2 cellular contexts compared by ENCODE assay signal in the genomic region with DNA sequence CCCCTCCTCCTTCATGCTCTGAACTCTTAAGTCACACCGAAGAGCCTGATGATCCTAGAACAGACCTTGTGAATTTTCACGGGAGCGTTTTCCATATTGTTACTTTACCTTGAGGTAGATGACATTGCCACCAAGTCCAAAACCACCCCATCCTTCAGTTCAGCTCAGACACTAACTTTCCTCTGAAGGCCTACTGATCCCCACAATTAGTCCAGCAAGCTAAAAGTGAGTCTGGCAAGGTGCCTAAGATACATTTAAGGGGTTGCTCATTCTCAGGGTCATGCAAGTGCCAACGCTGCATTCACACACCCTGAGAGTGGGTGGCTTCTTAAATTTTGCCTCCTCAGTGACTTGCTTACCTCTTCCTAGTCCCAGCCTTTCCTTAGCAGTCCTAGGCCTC.
TF ChIP-seq lines count a peak whose summit lies in the region.

No MANE protein-coding gene starts in this region.

TF ChIP-seq in GM23338, 12 proteins besides CTCF, POLR2A, EP300 and RAD21 (continued from another document):
- TF ChIP-seq, protein P1, sequence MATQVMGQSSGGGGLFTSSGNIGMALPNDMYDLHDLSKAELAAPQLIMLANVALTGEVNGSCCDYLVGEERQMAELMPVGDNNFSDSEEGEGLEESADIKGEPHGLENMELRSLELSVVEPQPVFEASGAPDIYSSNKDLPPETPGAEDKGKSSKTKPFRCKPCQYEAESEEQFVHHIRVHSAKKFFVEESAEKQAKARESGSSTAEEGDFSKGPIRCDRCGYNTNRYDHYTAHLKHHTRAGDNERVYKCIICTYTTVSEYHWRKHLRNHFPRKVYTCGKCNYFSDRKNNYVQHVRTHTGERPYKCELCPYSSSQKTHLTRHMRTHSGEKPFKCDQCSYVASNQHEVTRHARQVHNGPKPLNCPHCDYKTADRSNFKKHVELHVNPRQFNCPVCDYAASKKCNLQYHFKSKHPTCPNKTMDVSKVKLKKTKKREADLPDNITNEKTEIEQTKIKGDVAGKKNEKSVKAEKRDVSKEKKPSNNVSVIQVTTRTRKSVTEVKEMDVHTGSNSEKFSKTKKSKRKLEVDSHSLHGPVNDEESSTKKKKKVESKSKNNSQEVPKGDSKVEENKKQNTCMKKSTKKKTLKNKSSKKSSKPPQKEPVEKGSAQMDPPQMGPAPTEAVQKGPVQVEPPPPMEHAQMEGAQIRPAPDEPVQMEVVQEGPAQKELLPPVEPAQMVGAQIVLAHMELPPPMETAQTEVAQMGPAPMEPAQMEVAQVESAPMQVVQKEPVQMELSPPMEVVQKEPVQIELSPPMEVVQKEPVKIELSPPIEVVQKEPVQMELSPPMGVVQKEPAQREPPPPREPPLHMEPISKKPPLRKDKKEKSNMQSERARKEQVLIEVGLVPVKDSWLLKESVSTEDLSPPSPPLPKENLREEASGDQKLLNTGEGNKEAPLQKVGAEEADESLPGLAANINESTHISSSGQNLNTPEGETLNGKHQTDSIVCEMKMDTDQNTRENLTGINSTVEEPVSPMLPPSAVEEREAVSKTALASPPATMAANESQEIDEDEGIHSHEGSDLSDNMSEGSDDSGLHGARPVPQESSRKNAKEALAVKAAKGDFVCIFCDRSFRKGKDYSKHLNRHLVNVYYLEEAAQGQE (IDR thresholded peaks at IDR 0.05; ENCODE audit: unreplicated experiment) = no peak
- TF ChIP-seq EZH2phosphoT487 (IDR thresholded peaks at IDR 0.05; ENCODE audit: unreplicated experiment) = no peak
- no peak for TF ChIP-seq EZH2 (IDR thresholded peaks at IDR 0.05; ENCODE audit: low read depth, unreplicated experiment)
- TF ChIP-seq, protein P2, sequence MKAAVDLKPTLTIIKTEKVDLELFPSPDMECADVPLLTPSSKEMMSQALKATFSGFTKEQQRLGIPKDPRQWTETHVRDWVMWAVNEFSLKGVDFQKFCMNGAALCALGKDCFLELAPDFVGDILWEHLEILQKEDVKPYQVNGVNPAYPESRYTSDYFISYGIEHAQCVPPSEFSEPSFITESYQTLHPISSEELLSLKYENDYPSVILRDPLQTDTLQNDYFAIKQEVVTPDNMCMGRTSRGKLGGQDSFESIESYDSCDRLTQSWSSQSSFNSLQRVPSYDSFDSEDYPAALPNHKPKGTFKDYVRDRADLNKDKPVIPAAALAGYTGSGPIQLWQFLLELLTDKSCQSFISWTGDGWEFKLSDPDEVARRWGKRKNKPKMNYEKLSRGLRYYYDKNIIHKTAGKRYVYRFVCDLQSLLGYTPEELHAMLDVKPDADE (IDR thresholded peaks at IDR 0.05) = no peak
- TF ChIP-seq POLR2AphosphoS5 (IDR thresholded peaks at IDR 0.05; ENCODE audit: low read depth) = no peak

TF ChIP-seq in WTC11, 78 proteins besides CTCF, POLR2A, EP300 and RAD21 (continued from another document):
- TF ChIP-seq, protein P3, sequence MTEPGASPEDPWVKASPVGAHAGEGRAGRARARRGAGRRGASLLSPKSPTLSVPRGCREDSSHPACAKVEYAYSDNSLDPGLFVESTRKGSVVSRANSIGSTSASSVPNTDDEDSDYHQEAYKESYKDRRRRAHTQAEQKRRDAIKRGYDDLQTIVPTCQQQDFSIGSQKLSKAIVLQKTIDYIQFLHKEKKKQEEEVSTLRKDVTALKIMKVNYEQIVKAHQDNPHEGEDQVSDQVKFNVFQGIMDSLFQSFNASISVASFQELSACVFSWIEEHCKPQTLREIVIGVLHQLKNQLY (CRISPR knock-in tag; IDR thresholded peaks at IDR 0.05) = no peak
- no peak for TF ChIP-seq ETV6 (CRISPR knock-in tag; IDR thresholded peaks at IDR 0.05)
- TF ChIP-seq ZNF671 (CRISPR knock-in tag; IDR thresholded peaks at IDR 0.05) = no peak
- no peak for TF ChIP-seq FOXP1 (CRISPR knock-in tag; IDR thresholded peaks at IDR 0.05; ENCODE audit: borderline replicate concordance)
- TF ChIP-seq, protein P4, sequence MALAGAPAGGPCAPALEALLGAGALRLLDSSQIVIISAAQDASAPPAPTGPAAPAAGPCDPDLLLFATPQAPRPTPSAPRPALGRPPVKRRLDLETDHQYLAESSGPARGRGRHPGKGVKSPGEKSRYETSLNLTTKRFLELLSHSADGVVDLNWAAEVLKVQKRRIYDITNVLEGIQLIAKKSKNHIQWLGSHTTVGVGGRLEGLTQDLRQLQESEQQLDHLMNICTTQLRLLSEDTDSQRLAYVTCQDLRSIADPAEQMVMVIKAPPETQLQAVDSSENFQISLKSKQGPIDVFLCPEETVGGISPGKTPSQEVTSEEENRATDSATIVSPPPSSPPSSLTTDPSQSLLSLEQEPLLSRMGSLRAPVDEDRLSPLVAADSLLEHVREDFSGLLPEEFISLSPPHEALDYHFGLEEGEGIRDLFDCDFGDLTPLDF (CRISPR knock-in tag; IDR thresholded peaks at IDR 0.05) = no peak
- TF ChIP-seq, protein P5, sequence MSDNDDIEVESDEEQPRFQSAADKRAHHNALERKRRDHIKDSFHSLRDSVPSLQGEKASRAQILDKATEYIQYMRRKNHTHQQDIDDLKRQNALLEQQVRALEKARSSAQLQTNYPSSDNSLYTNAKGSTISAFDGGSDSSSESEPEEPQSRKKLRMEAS (CRISPR knock-in tag; IDR thresholded peaks at IDR 0.05) = no peak
- no peak for TF ChIP-seq NR2C2 (CRISPR knock-in tag; IDR thresholded peaks at IDR 0.05)
- TF ChIP-seq, protein P6, sequence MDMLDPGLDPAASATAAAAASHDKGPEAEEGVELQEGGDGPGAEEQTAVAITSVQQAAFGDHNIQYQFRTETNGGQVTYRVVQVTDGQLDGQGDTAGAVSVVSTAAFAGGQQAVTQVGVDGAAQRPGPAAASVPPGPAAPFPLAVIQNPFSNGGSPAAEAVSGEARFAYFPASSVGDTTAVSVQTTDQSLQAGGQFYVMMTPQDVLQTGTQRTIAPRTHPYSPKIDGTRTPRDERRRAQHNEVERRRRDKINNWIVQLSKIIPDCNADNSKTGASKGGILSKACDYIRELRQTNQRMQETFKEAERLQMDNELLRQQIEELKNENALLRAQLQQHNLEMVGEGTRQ (CRISPR knock-in tag; IDR thresholded peaks at IDR 0.05) = no peak
- TF ChIP-seq, protein P7, sequence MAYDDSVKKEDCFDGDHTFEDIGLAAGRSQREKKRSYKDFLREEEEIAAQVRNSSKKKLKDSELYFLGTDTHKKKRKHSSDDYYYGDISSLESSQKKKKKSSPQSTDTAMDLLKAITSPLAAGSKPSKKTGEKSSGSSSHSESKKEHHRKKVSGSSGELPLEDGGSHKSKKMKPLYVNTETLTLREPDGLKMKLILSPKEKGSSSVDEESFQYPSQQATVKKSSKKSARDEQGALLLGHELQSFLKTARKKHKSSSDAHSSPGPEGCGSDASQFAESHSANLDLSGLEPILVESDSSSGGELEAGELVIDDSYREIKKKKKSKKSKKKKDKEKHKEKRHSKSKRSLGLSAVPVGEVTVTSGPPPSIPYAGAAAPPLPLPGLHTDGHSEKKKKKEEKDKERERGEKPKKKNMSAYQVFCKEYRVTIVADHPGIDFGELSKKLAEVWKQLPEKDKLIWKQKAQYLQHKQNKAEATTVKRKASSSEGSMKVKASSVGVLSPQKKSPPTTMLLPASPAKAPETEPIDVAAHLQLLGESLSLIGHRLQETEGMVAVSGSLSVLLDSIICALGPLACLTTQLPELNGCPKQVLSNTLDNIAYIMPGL (CRISPR knock-in tag; IDR thresholded peaks at IDR 0.05) = no peak
- no peak for TF ChIP-seq SMAD3 (CRISPR knock-in tag; IDR thresholded peaks at IDR 0.05; ENCODE audit: borderline replicate concordance)
- no peak for TF ChIP-seq RORB (CRISPR knock-in tag; IDR thresholded peaks at IDR 0.05)
- TF ChIP-seq, protein P8, sequence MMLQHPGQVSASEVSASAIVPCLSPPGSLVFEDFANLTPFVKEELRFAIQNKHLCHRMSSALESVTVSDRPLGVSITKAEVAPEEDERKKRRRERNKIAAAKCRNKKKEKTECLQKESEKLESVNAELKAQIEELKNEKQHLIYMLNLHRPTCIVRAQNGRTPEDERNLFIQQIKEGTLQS (CRISPR knock-in tag; conservative IDR thresholded peaks at IDR 0.05) = no peak
- TF ChIP-seq, protein P9, sequence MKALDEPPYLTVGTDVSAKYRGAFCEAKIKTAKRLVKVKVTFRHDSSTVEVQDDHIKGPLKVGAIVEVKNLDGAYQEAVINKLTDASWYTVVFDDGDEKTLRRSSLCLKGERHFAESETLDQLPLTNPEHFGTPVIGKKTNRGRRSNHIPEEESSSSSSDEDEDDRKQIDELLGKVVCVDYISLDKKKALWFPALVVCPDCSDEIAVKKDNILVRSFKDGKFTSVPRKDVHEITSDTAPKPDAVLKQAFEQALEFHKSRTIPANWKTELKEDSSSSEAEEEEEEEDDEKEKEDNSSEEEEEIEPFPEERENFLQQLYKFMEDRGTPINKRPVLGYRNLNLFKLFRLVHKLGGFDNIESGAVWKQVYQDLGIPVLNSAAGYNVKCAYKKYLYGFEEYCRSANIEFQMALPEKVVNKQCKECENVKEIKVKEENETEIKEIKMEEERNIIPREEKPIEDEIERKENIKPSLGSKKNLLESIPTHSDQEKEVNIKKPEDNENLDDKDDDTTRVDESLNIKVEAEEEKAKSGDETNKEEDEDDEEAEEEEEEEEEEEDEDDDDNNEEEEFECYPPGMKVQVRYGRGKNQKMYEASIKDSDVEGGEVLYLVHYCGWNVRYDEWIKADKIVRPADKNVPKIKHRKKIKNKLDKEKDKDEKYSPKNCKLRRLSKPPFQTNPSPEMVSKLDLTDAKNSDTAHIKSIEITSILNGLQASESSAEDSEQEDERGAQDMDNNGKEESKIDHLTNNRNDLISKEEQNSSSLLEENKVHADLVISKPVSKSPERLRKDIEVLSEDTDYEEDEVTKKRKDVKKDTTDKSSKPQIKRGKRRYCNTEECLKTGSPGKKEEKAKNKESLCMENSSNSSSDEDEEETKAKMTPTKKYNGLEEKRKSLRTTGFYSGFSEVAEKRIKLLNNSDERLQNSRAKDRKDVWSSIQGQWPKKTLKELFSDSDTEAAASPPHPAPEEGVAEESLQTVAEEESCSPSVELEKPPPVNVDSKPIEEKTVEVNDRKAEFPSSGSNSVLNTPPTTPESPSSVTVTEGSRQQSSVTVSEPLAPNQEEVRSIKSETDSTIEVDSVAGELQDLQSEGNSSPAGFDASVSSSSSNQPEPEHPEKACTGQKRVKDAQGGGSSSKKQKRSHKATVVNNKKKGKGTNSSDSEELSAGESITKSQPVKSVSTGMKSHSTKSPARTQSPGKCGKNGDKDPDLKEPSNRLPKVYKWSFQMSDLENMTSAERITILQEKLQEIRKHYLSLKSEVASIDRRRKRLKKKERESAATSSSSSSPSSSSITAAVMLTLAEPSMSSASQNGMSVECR (CRISPR knock-in tag; IDR thresholded peaks at IDR 0.05; ENCODE audit: borderline replicate concordance) = no peak
- TF ChIP-seq, protein P10, sequence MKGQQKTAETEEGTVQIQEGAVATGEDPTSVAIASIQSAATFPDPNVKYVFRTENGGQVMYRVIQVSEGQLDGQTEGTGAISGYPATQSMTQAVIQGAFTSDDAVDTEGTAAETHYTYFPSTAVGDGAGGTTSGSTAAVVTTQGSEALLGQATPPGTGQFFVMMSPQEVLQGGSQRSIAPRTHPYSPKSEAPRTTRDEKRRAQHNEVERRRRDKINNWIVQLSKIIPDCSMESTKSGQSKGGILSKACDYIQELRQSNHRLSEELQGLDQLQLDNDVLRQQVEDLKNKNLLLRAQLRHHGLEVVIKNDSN (CRISPR knock-in tag; IDR thresholded peaks at IDR 0.05) = no peak
TF ChIP-seq in WTC11: peak in this region for 0.
